In genomic region chr12:69874606-69875005, GRCh38 we compare ENCODE assay signal across 25 cellular contexts. TPM values are rescaled to one million over a fixed set of nuclear protein-coding genes. Genes with fewer than 3 reads are reported as not detected.
"Had no signal": no experiment of that assay in that cellular context is flagged by ENCODE, and none has a peak within 500 bp of the region (broad histone marks: within the 10 kb centered on the region; RNA-seq: fewer than 3 reads in every experiment).

No MANE protein-coding gene starts in this region.

- H3K36me3 ChIP-seq: left ventricle myocardium inferior, pancreas, prostate gland, spleen, suprapubic skin, thoracic aorta, tibial artery, upper lobe of right lung had no signal

- ATAC-seq: mucosa of descending colon; naive thymus-derived CD4-positive, alpha-beta T cell; natural killer cell treated with Interleukin-12 subunit alpha and Interleukin-12 subunit beta and Interleukin-15 and Interleukin-18, amount 100 ng/mL, for 72 hours; pancreas; right cardiac atrium; sciatic nerve; stimulated activated effector memory CD8-positive, alpha-beta T cell treated with anti-CD3 and anti-CD28 coated beads, Interleukin-12 subunit alpha, Interleukin-12 subunit beta, amount 100 ng/mL, for 72 hours; upper lobe of right lung had no signal

- H3K9me3 ChIP-seq: left ventricle myocardium inferior, mucosa of descending colon, pancreas, prostate gland, spleen, suprapubic skin, thoracic aorta, tibial artery, upper lobe of right lung had no signal

- H3K27me3 ChIP-seq: hepatocyte, suprapubic skin, tibial artery, upper lobe of right lung had no signal

- H3K4me1 ChIP-seq: pancreas, prostate gland had no signal

- H3K79me2 ChIP-seq: hepatocyte had no signal

- H3K4me3 ChIP-seq: hepatocyte, left ventricle myocardium inferior, lung, mucosa of descending colon, pancreas, prostate gland, spleen, suprapubic skin, thoracic aorta, tibial artery, upper lobe of right lung had no signal

- H3K27ac ChIP-seq: hepatocyte, left ventricle myocardium inferior, pancreas, prostate gland, spleen, suprapubic skin, thoracic aorta, tibial artery, upper lobe of right lung had no signal

- DNase-seq: islet precursor cell; left ventricle myocardium inferior; midbrain; mucosa of descending colon; naive thymus-derived CD4-positive, alpha-beta T cell; pancreas; posterior cingulate gyrus; right cardiac atrium; small intestine; spleen; stimulated activated CD4-positive, alpha-beta T cell treated with anti-CD3 and anti-CD28 coated beads, Interleukin-4, amount 100 ng/mL, for 24 hours; stimulated activated naive CD4-positive, alpha-beta T cell; tibial artery; upper lobe of right lung had no signal

- FAIRE-seq: pancreas, urothelium cell line had no signal

- H2AFZ ChIP-seq: hepatocyte had no signal

- H3K4me2 ChIP-seq: hepatocyte had no signal

RNA-seq across cellular contexts. Expression of gene MYRFL, which starts 49.6 kb away (rescaled TPM):
- total RNA-seq: natural killer cell treated with Interleukin-12 subunit alpha and Interleukin-12 subunit beta and Interleukin-15 and Interleukin-18, amount 100 ng/mL, for 72 hours; omental fat pad; sciatic nerve; thoracic aorta; upper lobe of right lung had no signal
- polyA plus RNA-seq: naive thymus-derived CD4-positive, alpha-beta T cell; neural cell had no signal
